9 cellular contexts compared by ENCODE assay signal in genomic region chr20:34558320-34559202, GRCh38. TPM values are rescaled to one million over a fixed set of nuclear protein-coding genes. Genes with fewer than 3 reads are reported as not detected.
DNase-seq lines count a peak whose midpoint lies in the region; TF ChIP-seq lines count a peak whose summit lies in the region.
"Had no signal": no experiment of that assay in that cellular context is flagged by ENCODE, and none has a peak within 500 bp of the region (broad histone marks: within the 10 kb centered on the region; RNA-seq: fewer than 3 reads in every experiment).

Gene MAP1LC3A (plus strand): TSS chr20:34558718. CDS start chr20:34558869, 151 bp downstream.

- TF ChIP-seq POLR2A in esophagus muscularis mucosa (IDR thresholded peaks at IDR 0.05; ENCODE audit: low read depth): peak; percentile 37

- no peaks in the 10 kb centered on the region for H3K27me3 ChIP-seq in CD8-positive, alpha-beta memory T cell (ENCODE audit: insufficient read depth, low read length, poor library complexity, severe bottlenecking)
- H3K27me3 ChIP-seq in H7 (ENCODE audit: control insufficient read depth, insufficient read depth, low read length) (no peaks in the 10 kb centered on the region; the same call in 1 of the 2 replicates), esophagus muscularis mucosa (peaks cover 0 to 3% (median 0%) of the 10 kb centered on the region in 4 donors), mucosa of stomach (ENCODE audit: control insufficient read depth, insufficient read depth, low read length) (no peaks in the 10 kb centered on the region)

- peaks cover 14 to 24% (median 15%) of the 10 kb centered on the region in 3 donors for H3K4me1 Mint-ChIP-seq in CD8-positive, alpha-beta memory T cell
- peaks cover 12% of the 10 kb centered on the region for H3K4me1 Mint-ChIP-seq in activated T-helper 1 cell treated with anti-CD3 and anti-CD28 coated beads, Interleukin-12 subunit alpha, Interleukin-12 subunit beta, Interleukin-2, Interleukin-4 antibody, amounts not matched to agents 30 ng/mL and 10 ng/mL and 1 ng/mL, durations not matched to agents 14 hours and 24 hours and 36 hours (ENCODE audit: low read depth)

- TF ChIP-seq CTCF in esophagus muscularis mucosa (IDR thresholded peaks at IDR 0.05): no peak

- POLR2A ChIA-PET in CD8-positive, alpha-beta memory T cell (lab: Charles Lee): interaction anchor here (1.1 to 1.5 kb wide), 3 partner anchors 42 to 195 kb away, joined by 3 to 8 read pairs (median 5); partner anchors contain the start of genes DYNLRB1, ITCH and PIGU

- H3K27ac Mint-ChIP-seq in CD8-positive, alpha-beta memory T cell: peak within 1 kb of the TSS; percentile 93 to 99 (median 96)
- peak within 1 kb of the TSS; percentile 78 for H3K27ac Mint-ChIP-seq in activated T-helper 1 cell treated with anti-CD3 and anti-CD28 coated beads, Interleukin-12 subunit alpha, Interleukin-12 subunit beta, Interleukin-2, Interleukin-4 antibody, amounts not matched to agents 30 ng/mL and 10 ng/mL and 1 ng/mL, durations not matched to agents 14 hours and 24 hours and 36 hours

- 0% methylated on average over 12 of the region's 100 CpGs for WGBS in esophagus muscularis mucosa

- no peak for TF ChIP-seq EP300 in esophagus muscularis mucosa (IDR thresholded peaks at IDR 0.05)

- H3K27ac ChIP-seq in CD8-positive, alpha-beta memory T cell (ENCODE audit: low read depth, low read length): peak within 1 kb of the TSS; percentile 95
- peak within 1 kb of the TSS; percentile 97 to 99 (median 99) for H3K27ac ChIP-seq in esophagus muscularis mucosa (replicated peaks in 1 of 4)
- H3K27ac ChIP-seq: KMS-11 had no signal

- H3K27me3 Mint-ChIP-seq in CD8-positive, alpha-beta memory T cell: peaks cover 0 to 5% of the 10 kb centered on the region in 2 donors
- H3K27me3 Mint-ChIP-seq in activated T-helper 1 cell treated with anti-CD3 and anti-CD28 coated beads, Interleukin-12 subunit alpha, Interleukin-12 subunit beta, Interleukin-2, Interleukin-4 antibody, amounts not matched to agents 30 ng/mL and 10 ng/mL and 1 ng/mL, durations not matched to agents 14 hours and 24 hours and 36 hours (ENCODE audit: insufficient read depth): no peaks in the 10 kb centered on the region

- no peaks in the 10 kb centered on the region for H3K9me3 ChIP-seq in CD8-positive, alpha-beta memory T cell (ENCODE audit: low read length)
- H3K9me3 ChIP-seq in esophagus muscularis mucosa (no peaks in the 10 kb centered on the region), mucosa of stomach (ENCODE audit: control insufficient read depth, low read length) (no peaks in the 10 kb centered on the region)

- peak within 1 kb of the TSS; percentile 80 to 93 (median 89) for H3K4me3 Mint-ChIP-seq in CD8-positive, alpha-beta memory T cell
- H3K4me3 Mint-ChIP-seq in activated T-helper 1 cell treated with anti-CD3 and anti-CD28 coated beads, Interleukin-12 subunit alpha, Interleukin-12 subunit beta, Interleukin-2, Interleukin-4 antibody, amounts not matched to agents 30 ng/mL and 10 ng/mL and 1 ng/mL, durations not matched to agents 14 hours and 24 hours and 36 hours: peak within 1 kb of the TSS; percentile 83

- peak within 1 kb of the TSS; percentile 78 for H3K4me3 ChIP-seq in CD8-positive, alpha-beta memory T cell (ENCODE audit: low read length)
- H3K4me3 ChIP-seq in H7 (ENCODE audit: insufficient read depth, low read depth, low read length) (peak within 1 kb of the TSS; percentile 64), esophagus muscularis mucosa (peak within 1 kb of the TSS; percentile 78 to 98 (median 90)), mucosa of stomach (ENCODE audit: low read length) (peak within 1 kb of the TSS; percentile 91)

- H3K36me3 ChIP-seq in CD8-positive, alpha-beta memory T cell (ENCODE audit: insufficient read depth, low read length): no peaks in the 10 kb centered on the region
- H3K36me3 ChIP-seq in H7 (replicated peaks; ENCODE audit: control insufficient read depth, insufficient read depth, low read length) (no peaks in the 10 kb centered on the region; the same call in 1 of the 2 replicates), esophagus muscularis mucosa (peaks cover 0 to 15% (median 8%) of the 10 kb centered on the region in 4 donors), mucosa of stomach (ENCODE audit: control insufficient read depth, insufficient read depth, low read length) (no peaks in the 10 kb centered on the region)

- CTCF ChIA-PET in CD8-positive, alpha-beta memory T cell (lab: Charles Lee): interaction anchor here (0.8 to 1.5 kb wide), 2 partner anchors 149 to 246 kb away, joined by 5 read pairs; no protein-coding TSS in a partner anchor

- intact Hi-C loops in activated T-helper 1 cell treated with anti-CD3 and anti-CD28 coated beads, Interleukin-12 subunit alpha, Interleukin-12 subunit beta, Interleukin-2, Interleukin-4 antibody, amounts not matched to agents 30 ng/mL and 10 ng/mL and 1 ng/mL, durations not matched to agents 14 hours and 24 hours and 36 hours (cut with micrococcal nuclease): loop anchor here (1.0 to 10.0 kb wide), 8 partner anchors 23 to 255 kb away; partner anchors contain the start of genes AHCY, DYNLRB1, ITCH and PIGU
- intact Hi-C loops in esophagus muscularis mucosa (cut with DNase I): no loop called here

- H3K36me3 Mint-ChIP-seq in CD8-positive, alpha-beta memory T cell: no peaks in the 10 kb centered on the region
- H3K36me3 Mint-ChIP-seq in activated T-helper 1 cell treated with anti-CD3 and anti-CD28 coated beads, Interleukin-12 subunit alpha, Interleukin-12 subunit beta, Interleukin-2, Interleukin-4 antibody, amounts not matched to agents 30 ng/mL and 10 ng/mL and 1 ng/mL, durations not matched to agents 14 hours and 24 hours and 36 hours (ENCODE audit: low read depth): peaks cover 2% of the 10 kb centered on the region

- H3K4me1 ChIP-seq in CD8-positive, alpha-beta memory T cell (ENCODE audit: insufficient read depth, low read length): peaks cover 5% of the 10 kb centered on the region
- peaks cover 18 to 27% (median 26%) of the 10 kb centered on the region in 4 donors for H3K4me1 ChIP-seq in esophagus muscularis mucosa
- H3K4me1 ChIP-seq in mucosa of stomach (ENCODE audit: control insufficient read depth, insufficient read depth, low read length): peaks cover 10% of the 10 kb centered on the region

- peak; percentile 92 to 99 (median 96) for DNase-seq in CD8-positive, alpha-beta memory T cell
- DNase-seq in H7: peak; percentile 98
- DNase-seq in NCI-H460 (ENCODE audit: extremely low read depth, low read depth): peak; percentile 79
- peak; percentile 92 for DNase-seq in activated T-helper 1 cell treated with anti-CD3 and anti-CD28 coated beads, Interleukin-12 subunit alpha, Interleukin-12 subunit beta, Interleukin-2, Interleukin-4 antibody, amounts not matched to agents 30 ng/mL and 10 ng/mL and 1 ng/mL, durations not matched to agents 14 hours and 24 hours and 36 hours (ENCODE audit: low spot score)
- peak; percentile 99 for DNase-seq in esophagus muscularis mucosa (ENCODE audit: extremely low spot score)
- peak; percentile 83 to 88 for DNase-seq in stimulated activated CD8-positive, alpha-beta memory T cell treated with anti-CD3 and anti-CD28 coated beads, Interleukin-4, amount 100 ng/mL, for 1 hour (ENCODE audit: low read depth in 2 of 2, low spot score in 1 of 2)
- DNase-seq in NCI-H510A (lab: John Stamatoyannopoulos, UW): no peak

- no peaks in the 10 kb centered on the region for H3K9me3 Mint-ChIP-seq in CD8-positive, alpha-beta memory T cell
- no peaks in the 10 kb centered on the region for H3K9me3 Mint-ChIP-seq in activated T-helper 1 cell treated with anti-CD3 and anti-CD28 coated beads, Interleukin-12 subunit alpha, Interleukin-12 subunit beta, Interleukin-2, Interleukin-4 antibody, amounts not matched to agents 30 ng/mL and 10 ng/mL and 1 ng/mL, durations not matched to agents 14 hours and 24 hours and 36 hours

- H3K9ac ChIP-seq in mucosa of stomach (ENCODE audit: low read length): peak within 1 kb of the TSS; percentile 71
- H3K9ac ChIP-seq: KMS-11 had no signal

RNA-seq across cellular contexts. Expression of gene MAP1LC3A, which starts in this region (rescaled TPM):
- 1 to 10 TPM; 1.5 to 1.7 TPM for total RNA-seq in CD8-positive, alpha-beta memory T cell
- 8.5 TPM for polyA plus RNA-seq in CD8-positive, alpha-beta memory T cell
- 7.6 and 13.4 TPM in 2 replicates for total RNA-seq in H7 (2014; rRNA removed; shearing (Covaris generic))
- total RNA-seq in NCI-H460 (2014; rRNA removed; shearing (Covaris generic)): 1.2 and 2.3 TPM in 2 replicates
- 0.33 and 9.5 TPM in 2 replicates for polyA plus RNA-seq in NCI-H460 (2014; cell fraction: nucleus; rRNA removed)
- total RNA-seq in activated T-helper 1 cell treated with anti-CD3 and anti-CD28 coated beads, Interleukin-12 subunit alpha, Interleukin-12 subunit beta, Interleukin-2, Interleukin-4 antibody, amounts not matched to agents 30 ng/mL and 10 ng/mL and 1 ng/mL, durations not matched to agents 14 hours and 24 hours and 36 hours: 6.1 and 7.3 TPM in 2 replicates
- 100 to 1,000 TPM in 3 of 4 donors, 10 to 100 TPM in 1; 83.9 to 152 (median 111) TPM for total RNA-seq in esophagus muscularis mucosa
